ENCODE assay signal across 10 cellular contexts in the genomic region with DNA sequence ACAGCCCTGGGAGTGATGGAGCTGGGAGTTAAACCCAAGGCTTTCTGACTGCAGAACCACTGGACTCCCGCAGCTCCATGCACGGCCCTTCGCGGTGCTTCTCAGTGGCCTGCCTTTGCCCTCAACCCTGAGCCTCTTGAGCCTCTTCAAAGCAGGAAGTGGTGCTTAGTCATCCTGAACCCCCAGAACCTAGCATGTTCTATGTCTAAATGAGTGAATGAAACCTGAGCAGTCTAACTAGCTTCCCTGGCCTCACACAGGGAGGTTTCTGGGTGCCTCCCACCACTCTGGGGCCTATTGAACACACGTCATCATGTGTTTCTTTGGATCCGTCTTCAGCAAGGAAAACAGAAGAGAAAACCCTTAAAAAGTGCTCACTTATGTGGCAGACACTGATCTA.
DNase-seq lines count a peak whose midpoint lies in the region; ATAC-seq, FAIRE-seq and TF ChIP-seq lines count a peak whose summit lies in the region.
"Had no signal": no experiment of that assay in that cellular context is flagged by ENCODE, and none has a peak within 500 bp of the region (broad histone marks: within the 10 kb centered on the region; RNA-seq: fewer than 3 reads in every experiment).

No MANE protein-coding gene starts in this region.

- POLR2A ChIA-PET in activated CD8-positive, alpha-beta T cell treated with anti-CD3 and anti-CD28 coated beads for 36 hours (lab: Charles Lee): interaction anchor here (0.7 to 1.1 kb wide), 3 partner anchors 14 to 666 kb away, joined by 3 read pairs; no protein-coding TSS in a partner anchor

- no peak overlapping the region for H3K4me3 Mint-ChIP-seq in activated CD8-positive, alpha-beta T cell treated with anti-CD3 and anti-CD28 coated beads for 36 hours

- intact Hi-C loops in activated CD8-positive, alpha-beta T cell treated with anti-CD3 and anti-CD28 coated beads for 36 hours (cut with micrococcal nuclease): no loop called here
- intact Hi-C loops in sciatic nerve (cut with DNase I): no loop called here

- ATAC-seq in GM19328 (IDR thresholded peaks at IDR 0.05; ENCODE audit: unreplicated experiment) (peak; percentile 96), HG03045 (IDR thresholded peaks at IDR 0.05; ENCODE audit: unreplicated experiment) (peak; percentile 83), sciatic nerve (no peak)
- ATAC-seq in activated CD8-positive, alpha-beta T cell treated with anti-CD3 and anti-CD28 coated beads for 36 hours: peak; percentile 99

- no peaks in the 10 kb centered on the region for H3K27me3 Mint-ChIP-seq in activated CD8-positive, alpha-beta T cell treated with anti-CD3 and anti-CD28 coated beads for 36 hours

- FAIRE-seq in GM12891 (lab: Jason Lieb, UNC): peak; percentile 94
- FAIRE-seq: endothelial cell of umbilical vein had no signal

- CTCF ChIA-PET in activated CD8-positive, alpha-beta T cell treated with anti-CD3 and anti-CD28 coated beads for 36 hours (lab: Charles Lee): no interaction called here

- TF ChIP-seq CTCF in activated CD8-positive, alpha-beta T cell treated with anti-CD3 and anti-CD28 coated beads for 36 hours (IDR thresholded peaks at IDR 0.05): no peak

- no peak overlapping the region for H3K27ac Mint-ChIP-seq in activated CD8-positive, alpha-beta T cell treated with anti-CD3 and anti-CD28 coated beads for 36 hours

- H3K4me1 Mint-ChIP-seq in activated CD8-positive, alpha-beta T cell treated with anti-CD3 and anti-CD28 coated beads for 36 hours (ENCODE audit: low read depth): peaks cover 9% of the 10 kb centered on the region

- TF ChIP-seq POLR2A in GM12891 (IDR thresholded peaks at IDR 0.05; ENCODE audit: low read depth, low read length): no peak

- no peaks in the 10 kb centered on the region for H3K36me3 Mint-ChIP-seq in activated CD8-positive, alpha-beta T cell treated with anti-CD3 and anti-CD28 coated beads for 36 hours (ENCODE audit: low read depth)

- DNase-seq in GM12891 (ENCODE audit: insufficient read length, low spot score) (peak; percentile 78), DMS 273 treated with DMSO at 0.1 percent for 48 hours (lab: John Stamatoyannopoulos, UW) (no peak), NCI-H1105 treated with DMSO at 0.1 percent for 48 hours (lab: John Stamatoyannopoulos, UW) (no peak), sciatic nerve (ENCODE audit: low spot score) (no peak), GDM1 (lab: John Stamatoyannopoulos, UW) (no peak)
- DNase-seq in activated CD8-positive, alpha-beta T cell treated with anti-CD3 and anti-CD28 coated beads for 36 hours: peak; percentile 47
- DNase-seq: NCI-H1436 had no signal

- H3K9me3 Mint-ChIP-seq in activated CD8-positive, alpha-beta T cell treated with anti-CD3 and anti-CD28 coated beads for 36 hours: no peaks in the 10 kb centered on the region

TF ChIP-seq in GM12891, 5 proteins besides CTCF, POLR2A, EP300 and RAD21:
- TF ChIP-seq POU2F2 (IDR thresholded peaks at IDR 0.05; ENCODE audit: low read depth, low read length) (no peak), SPI1 (IDR thresholded peaks at IDR 0.05; ENCODE audit: low read depth, low read length) (peak; percentile 65), PAX5 (IDR thresholded peaks at IDR 0.05; ENCODE audit: insufficient read depth, low read length, severe bottlenecking) (peak; percentile 78), TAF1 (IDR thresholded peaks at IDR 0.05; ENCODE audit: low read depth, low read length) (no peak), POLR2AphosphoS5 (IDR thresholded peaks at IDR 0.05; ENCODE audit: low read depth, low read length) (no peak)

Comparison
In these comparisons a context has a peak if more than half of its experiments do, and no peak if none do; other contexts are left out.
1. DNase-seq: peak in GM12891 (single experiment) and activated CD8-positive, alpha-beta T cell treated with anti-CD3 and anti-CD28 coated beads for 36 hours (single experiment); none in DMS 273 treated with DMSO at 0.1 percent for 48 hours (single experiment), NCI-H1105 treated with DMSO at 0.1 percent for 48 hours (single experiment), sciatic nerve (single experiment) and GDM1 (single experiment).